ENCODE assay signal across 16 cellular contexts in the genomic region with DNA sequence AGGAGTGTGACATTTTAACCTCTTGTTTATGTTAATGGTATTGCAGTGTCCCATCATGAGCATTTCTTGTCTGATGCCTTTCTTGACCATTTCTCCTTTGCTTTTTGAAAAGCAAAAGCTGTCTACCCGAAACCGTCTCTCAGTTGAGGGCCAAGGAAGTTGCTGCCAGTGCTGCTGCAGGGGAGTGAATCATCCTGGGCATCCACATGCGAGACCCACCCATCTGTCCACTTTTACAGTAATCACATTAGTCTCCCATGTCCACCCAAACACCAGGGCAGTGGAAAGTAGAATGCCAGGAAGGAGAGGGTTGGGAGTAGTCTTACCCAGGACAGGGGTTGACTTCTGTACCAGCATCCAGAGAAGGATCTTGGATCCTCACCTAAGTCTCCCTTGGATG. TPM values are rescaled to one million over a fixed set of nuclear protein-coding genes. Genes with fewer than 3 reads are reported as not detected.
A peak's percentile ranks its signal among the peaks of the same experiment; 100 is the strongest.
DNase-seq lines count a peak whose midpoint lies in the region; ATAC-seq and TF ChIP-seq lines count a peak whose summit lies in the region.
"Had no signal": no experiment of that assay in that cellular context is flagged by ENCODE, and none has a peak within 500 bp of the region (broad histone marks: within the 10 kb centered on the region; RNA-seq: fewer than 3 reads in every experiment).

No MANE protein-coding gene starts in this region.

- DNase-seq in GM03348 (ENCODE audit: low spot score) (peak; percentile 59), mammary epithelial cell (peak; percentile 16), T1000 (lab: John Stamatoyannopoulos, UW) (no peak), NCI-H2196 (lab: John Stamatoyannopoulos, UW; ENCODE audit: unreplicated experiment) (no peak)
- DNase-seq: activated CD4-positive, alpha-beta T cell treated with anti-CD3 and anti-CD28 coated beads, Interleukin-2, amount 50 U/mL, for 48 hours; amniotic stem cell; CD4-positive, CD25-positive, alpha-beta regulatory T cell; cortex of kidney; NCI-H187; PC-3 had no signal

- no peak overlapping the region for H2AFZ ChIP-seq in mammary epithelial cell (ENCODE audit: low read depth, low read length)

- no peak overlapping the region for H3K4me2 ChIP-seq in mammary epithelial cell (ENCODE audit: insufficient read depth, low read depth, low read length)

- H4K20me1 ChIP-seq in mammary epithelial cell (ENCODE audit: insufficient read depth, low read length): no peaks in the 10 kb centered on the region

- WGBS in mammary epithelial cell (ENCODE audit: low coverage, missing lambda C conversion rate): 96% methylated on average over 3 of the region's 3 CpGs
- 97% methylated on average over 3 of the region's 3 CpGs for WGBS in liver

- H3K27ac ChIP-seq in mammary epithelial cell (ENCODE audit: insufficient read depth, low read depth, low read length) (no peak overlapping the region), liver (ENCODE audit: low read depth in 1 of 2, low read length in 2 of 2) (peak overlapping the region; percentile 64 to 90), subcutaneous abdominal adipose tissue (ENCODE audit: low read depth, low read length) (peak overlapping the region; percentile 83)
- H3K27ac ChIP-seq: HL-60, SK-N-MC had no signal

- H3K9ac ChIP-seq in mammary epithelial cell (ENCODE audit: insufficient read depth, low read length) (no peak overlapping the region), liver (ENCODE audit: low read depth in 1 of 2, low read length in 2 of 2) (no peak overlapping the region), subcutaneous abdominal adipose tissue (ENCODE audit: low read length in 5 of 5) (no peak overlapping the region)

- no peak for TF ChIP-seq RAD21 in liver (IDR thresholded peaks at IDR 0.05)

- intact Hi-C loops in mammary epithelial cell (cut with micrococcal nuclease): loop anchor here (5.0 kb wide), 1 partner anchor 85 kb away; a partner anchor contains a TSS

- no peak for TF ChIP-seq POLR2A in GM18505 (IDR thresholded peaks at IDR 0.05; ENCODE audit: borderline replicate concordance, extremely low read depth, insufficient read depth, insufficient read length)

- H3K36me3 ChIP-seq in mammary epithelial cell (ENCODE audit: insufficient read depth, low read length) (no peaks in the 10 kb centered on the region), liver (ENCODE audit: control insufficient read depth in 4 of 4, insufficient read depth in 3 of 4, low read depth in 1 of 4, low read length in 3 of 4) (peaks cover 0 to under 1% (median 0%) of the 10 kb centered on the region in 4 donors), subcutaneous abdominal adipose tissue (ENCODE audit: control insufficient read depth in 5 of 5, insufficient read depth in 5 of 5, low read length in 5 of 5) (peaks cover 0 to 4% (median 1%) of the 10 kb centered on the region in 5 donors)

- dilution Hi-C loops in mammary epithelial cell (cut with HindIII; ENCODE audit: low sequenced_read_pairs): no loop called here

- no peak for TF ChIP-seq CTCF in mammary epithelial cell (conservative IDR thresholded peaks at IDR 0.05 in 1 of 2, IDR thresholded peaks at IDR 0.05 in 1 of 2; ENCODE audit: extremely low read depth in 1 of 2, insufficient read depth in 1 of 2, low read depth in 1 of 2, low read length in 2 of 2)
- TF ChIP-seq CTCF in liver (IDR thresholded peaks at IDR 0.05; ENCODE audit: low read depth, low read length, missing input control): no peak

- H3K9me3 ChIP-seq in mammary epithelial cell (replicated peaks; ENCODE audit: insufficient read depth, low read length): no peaks in the 10 kb centered on the region
- H3K9me3 ChIP-seq in liver (ENCODE audit: control insufficient read depth in 4 of 4, low read length in 3 of 4): no peaks in the 10 kb centered on the region
- no peaks in the 10 kb centered on the region for H3K9me3 ChIP-seq in subcutaneous abdominal adipose tissue (ENCODE audit: control insufficient read depth in 5 of 5, low read length in 5 of 5)

- H3K27me3 ChIP-seq in mammary epithelial cell (ENCODE audit: insufficient read depth, low read length) (no peaks in the 10 kb centered on the region), liver (ENCODE audit: control insufficient read depth in 4 of 4, insufficient read depth in 4 of 4, low read length in 3 of 4) (no peaks in the 10 kb centered on the region), subcutaneous abdominal adipose tissue (ENCODE audit: control insufficient read depth in 5 of 5, insufficient read depth in 4 of 5, low read length in 5 of 5) (no peaks in the 10 kb centered on the region)

- in situ Hi-C loops in mammary epithelial cell (cut with MboI; ENCODE audit: low sequenced_read_pairs in 2 of 2): no loop called here

- BruUV-seq in mammary epithelial cell (replicated peaks; lab: Mats Ljungman, UMichigan): no TSS peak

- ATAC-seq in GM19328 (IDR thresholded peaks at IDR 0.05; ENCODE audit: unreplicated experiment) (no peak), GM18505 (IDR thresholded peaks at IDR 0.05; ENCODE audit: unreplicated experiment) (no peak)
- ATAC-seq: PC-3 had no signal

- peaks cover 44% of the 10 kb centered on the region for H3K79me2 ChIP-seq in mammary epithelial cell (ENCODE audit: insufficient read depth, low read length)

- CTCF ChIA-PET in mammary epithelial cell (lab: Charles Lee; ENCODE audit: low non-redundant PET): no interaction called here

- peaks cover 23% of the 10 kb centered on the region for H3K4me1 ChIP-seq in mammary epithelial cell (ENCODE audit: insufficient read depth, low read length)
- H3K4me1 ChIP-seq in liver (ENCODE audit: control insufficient read depth in 4 of 4, insufficient read depth in 4 of 4, low read length in 3 of 4): peaks cover 8 to 59% (median 51%) of the 10 kb centered on the region in 4 donors
- H3K4me1 ChIP-seq in subcutaneous abdominal adipose tissue (ENCODE audit: control insufficient read depth in 5 of 5, insufficient read depth in 5 of 5, low read length in 5 of 5): peaks cover 0 to 43% (median 26%) of the 10 kb centered on the region in 5 donors

- no peak overlapping the region for H3K4me3 ChIP-seq in mammary epithelial cell (replicated peaks in 1 of 3; ENCODE audit: insufficient read depth in 1 of 3, low read depth in 2 of 3, low read length in 3 of 3)
- no peak overlapping the region for H3K4me3 ChIP-seq in liver (ENCODE audit: low read depth in 1 of 3, low read length in 3 of 3)
- no peak overlapping the region for H3K4me3 ChIP-seq in subcutaneous abdominal adipose tissue (ENCODE audit: low read depth in 1 of 5, low read length in 5 of 5)
- H3K4me3 ChIP-seq: SK-N-MC had no signal

TF ChIP-seq in liver, 16 proteins besides CTCF, POLR2A, EP300 and RAD21:
- TF ChIP-seq NR2F2 (IDR thresholded peaks at IDR 0.05) (no peak), HNF4A (conservative IDR thresholded peaks at IDR 0.05) (no peak), SP1 (IDR thresholded peaks at IDR 0.05) (no peak), TAF1 (conservative IDR thresholded peaks at IDR 0.05) (no peak), JUND (IDR thresholded peaks at IDR 0.05) (no peak), EGR1 (IDR thresholded peaks at IDR 0.05; ENCODE audit: low read depth in 2 of 2) (no peak), RXRA (IDR thresholded peaks at IDR 0.05) (no peak), HNF4G (IDR thresholded peaks at IDR 0.05) (no peak), GABPA (IDR thresholded peaks at IDR 0.05 in 1 of 2, conservative IDR thresholded peaks at IDR 0.05 in 1 of 2) (no peak)
- TF ChIP-seq, protein P1, sequence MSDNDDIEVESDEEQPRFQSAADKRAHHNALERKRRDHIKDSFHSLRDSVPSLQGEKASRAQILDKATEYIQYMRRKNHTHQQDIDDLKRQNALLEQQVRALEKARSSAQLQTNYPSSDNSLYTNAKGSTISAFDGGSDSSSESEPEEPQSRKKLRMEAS (IDR thresholded peaks at IDR 0.05): no peak
- TF ChIP-seq, protein P2, sequence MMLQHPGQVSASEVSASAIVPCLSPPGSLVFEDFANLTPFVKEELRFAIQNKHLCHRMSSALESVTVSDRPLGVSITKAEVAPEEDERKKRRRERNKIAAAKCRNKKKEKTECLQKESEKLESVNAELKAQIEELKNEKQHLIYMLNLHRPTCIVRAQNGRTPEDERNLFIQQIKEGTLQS (IDR thresholded peaks at IDR 0.05): no peak
- TF ChIP-seq, protein P3, sequence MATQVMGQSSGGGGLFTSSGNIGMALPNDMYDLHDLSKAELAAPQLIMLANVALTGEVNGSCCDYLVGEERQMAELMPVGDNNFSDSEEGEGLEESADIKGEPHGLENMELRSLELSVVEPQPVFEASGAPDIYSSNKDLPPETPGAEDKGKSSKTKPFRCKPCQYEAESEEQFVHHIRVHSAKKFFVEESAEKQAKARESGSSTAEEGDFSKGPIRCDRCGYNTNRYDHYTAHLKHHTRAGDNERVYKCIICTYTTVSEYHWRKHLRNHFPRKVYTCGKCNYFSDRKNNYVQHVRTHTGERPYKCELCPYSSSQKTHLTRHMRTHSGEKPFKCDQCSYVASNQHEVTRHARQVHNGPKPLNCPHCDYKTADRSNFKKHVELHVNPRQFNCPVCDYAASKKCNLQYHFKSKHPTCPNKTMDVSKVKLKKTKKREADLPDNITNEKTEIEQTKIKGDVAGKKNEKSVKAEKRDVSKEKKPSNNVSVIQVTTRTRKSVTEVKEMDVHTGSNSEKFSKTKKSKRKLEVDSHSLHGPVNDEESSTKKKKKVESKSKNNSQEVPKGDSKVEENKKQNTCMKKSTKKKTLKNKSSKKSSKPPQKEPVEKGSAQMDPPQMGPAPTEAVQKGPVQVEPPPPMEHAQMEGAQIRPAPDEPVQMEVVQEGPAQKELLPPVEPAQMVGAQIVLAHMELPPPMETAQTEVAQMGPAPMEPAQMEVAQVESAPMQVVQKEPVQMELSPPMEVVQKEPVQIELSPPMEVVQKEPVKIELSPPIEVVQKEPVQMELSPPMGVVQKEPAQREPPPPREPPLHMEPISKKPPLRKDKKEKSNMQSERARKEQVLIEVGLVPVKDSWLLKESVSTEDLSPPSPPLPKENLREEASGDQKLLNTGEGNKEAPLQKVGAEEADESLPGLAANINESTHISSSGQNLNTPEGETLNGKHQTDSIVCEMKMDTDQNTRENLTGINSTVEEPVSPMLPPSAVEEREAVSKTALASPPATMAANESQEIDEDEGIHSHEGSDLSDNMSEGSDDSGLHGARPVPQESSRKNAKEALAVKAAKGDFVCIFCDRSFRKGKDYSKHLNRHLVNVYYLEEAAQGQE (IDR thresholded peaks at IDR 0.05): no peak

RNA-seq across cellular contexts. Expression of a gene that starts 48.6 kb away (rescaled TPM):
- total RNA-seq in mammary epithelial cell: 10 to 100 TPM; 36.0 to 49.7 TPM
- 69.5 TPM for polyA plus RNA-seq in mammary epithelial cell
- polyA minus RNA-seq in mammary epithelial cell: 35.8 TPM
- 10 to 100 TPM; 21.2 to 31.2 TPM for total RNA-seq in liver
- 10 to 100 TPM; 40.0 to 48.4 TPM for polyA plus RNA-seq in liver

Comparison
In these comparisons a context has a peak if more than half of its experiments do, and no peak if none do; other contexts are left out.
1. DNase-seq: peak in GM03348 (single experiment) and mammary epithelial cell (single experiment); none in T1000 (single experiment) and NCI-H2196 (single experiment).